ENCODE assay signal across 36 cellular contexts in genomic region chr3:166171695-166172094, GRCh38.
"Had no signal": no experiment of that assay in that cellular context is flagged by ENCODE, and none has a peak within 500 bp of the region (broad histone marks: within the 10 kb centered on the region; RNA-seq: fewer than 3 reads in every experiment).

No MANE protein-coding gene starts in this region.

- H3K36me3 ChIP-seq: MG63 had no signal

- H3K4me3 ChIP-seq: MG63 had no signal

- H3K27me3 ChIP-seq: MG63 had no signal

- H3K9me3 ChIP-seq: MG63 had no signal

- DNase-seq: MG63, MM.1S, MV-4-11, NCI-H1048, NCI-H1092, NCI-H1092 treated with DMSO at 0.1 percent for 48 hours, NCI-H1105, NCI-H1105 treated with DMSO at 0.1 percent for 48 hours, NCI-H1417, NCI-H1417 treated with DMSO at 0.1 percent for 48 hours, NCI-H1436, NCI-H1436 treated with DMSO at 0.1 percent for 48 hours, NCI-H146, NCI-H1694, NCI-H1694 treated with DMSO at 0.1 percent for 48 hours, NCI-H187, NCI-H187 treated with DMSO at 0.1 percent for 48 hours, NCI-H1930, NCI-H2029, NCI-H2029 treated with DMSO at 0.1 percent for 48 hours, NCI-H2081, NCI-H2081 treated with DMSO at 0.1 percent for 48 hours, NCI-H2107, NCI-H2171, NCI-H2171 treated with DMSO at 0.1 percent for 48 hours, NCI-H2227 treated with DMSO at 0.1 percent for 48 hours, NCI-H226, NCI-H345, NCI-H446, NCI-H446 treated with DMSO at 0.1 percent for 48 hours, NCI-H510A, NCI-H510A treated with DMSO at 0.1 percent for 48 hours, NCI-H524, NCI-H524 treated with DMSO at 0.1 percent for 48 hours, NCI-H526, NCI-H526 treated with DMSO at 0.1 percent for 48 hours had no signal
